In the genomic region with DNA sequence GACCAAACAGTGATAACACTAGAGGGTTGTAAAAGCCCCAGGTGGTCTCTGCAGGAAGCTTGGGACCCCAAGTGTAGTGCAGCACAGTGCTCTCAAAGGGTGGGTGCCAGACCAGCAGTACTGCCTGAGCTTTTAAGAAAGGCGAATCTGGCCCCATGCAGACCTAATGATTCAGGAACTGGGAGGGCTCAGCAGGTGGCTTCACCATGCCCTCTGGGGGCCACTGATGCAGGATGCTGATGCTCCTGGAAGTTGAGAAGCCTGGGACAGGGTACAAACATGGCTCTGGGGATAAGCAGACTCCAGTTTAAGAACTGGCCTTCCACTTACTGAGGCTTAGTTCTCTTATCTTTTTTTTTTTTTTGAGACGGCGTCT, we compare ENCODE assay signal across 25 cellular contexts.
"Had no signal": no experiment of that assay in that cellular context is flagged by ENCODE, and none has a peak within 500 bp of the region (broad histone marks: within the 10 kb centered on the region; RNA-seq: fewer than 3 reads in every experiment).

No MANE protein-coding gene starts in this region.

- H3K27me3 ChIP-seq: adrenal gland, ascending aorta, cardiac muscle cell, gastroesophageal sphincter, hepatocyte, pancreas, uterus had no signal

- ATAC-seq: gastroesophageal sphincter; left colon; naive thymus-derived CD4-positive, alpha-beta T cell; sciatic nerve; T-helper 17 cell had no signal

- H3K27ac ChIP-seq: adrenal gland, ascending aorta, cardiac muscle cell, gastroesophageal sphincter, hepatocyte, pancreas, prostate gland, thoracic aorta, uterus had no signal

- DNase-seq: activated CD4-positive, alpha-beta memory T cell treated with anti-CD3 and anti-CD28 coated beads for 36 hours; activated CD4-positive, alpha-beta T cell treated with anti-CD3 and anti-CD28 coated beads, Interleukin-2, amount 10 ng/mL, durations not matched to agents 24 days and 14 days; activated CD4-positive, CD25-positive, alpha-beta regulatory T cell treated with anti-CD3 and anti-CD28 coated beads, Interleukin-2, amount 50 U/mL, for 72 hours; activated CD8-positive, alpha-beta memory T cell treated with anti-CD3 and anti-CD28 coated beads, Interleukin-2, amount 50 U/mL, for 4 hours; activated effector memory CD4-positive, alpha-beta T cell treated with anti-CD3 and anti-CD28 coated beads, Interleukin-2, amount 50 U/mL, for 16 hours; activated naive CD4-positive, alpha-beta T cell treated with anti-CD3 and anti-CD28 coated beads for 36 hours; activated naive CD8-positive, alpha-beta T cell treated with anti-CD3 and anti-CD28 coated beads for 36 hours; activated T-cell treated with anti-CD3 and anti-CD28 coated beads, Interleukin-2, amount 50 U/mL, for 1 hour; adrenal gland; cortex of kidney; left colon; mammary epithelial cell; naive thymus-derived CD4-positive, alpha-beta T cell; stimulated activated naive CD4-positive, alpha-beta T cell; T-helper 17 cell; T1000; uterus had no signal
